In the genomic region with DNA sequence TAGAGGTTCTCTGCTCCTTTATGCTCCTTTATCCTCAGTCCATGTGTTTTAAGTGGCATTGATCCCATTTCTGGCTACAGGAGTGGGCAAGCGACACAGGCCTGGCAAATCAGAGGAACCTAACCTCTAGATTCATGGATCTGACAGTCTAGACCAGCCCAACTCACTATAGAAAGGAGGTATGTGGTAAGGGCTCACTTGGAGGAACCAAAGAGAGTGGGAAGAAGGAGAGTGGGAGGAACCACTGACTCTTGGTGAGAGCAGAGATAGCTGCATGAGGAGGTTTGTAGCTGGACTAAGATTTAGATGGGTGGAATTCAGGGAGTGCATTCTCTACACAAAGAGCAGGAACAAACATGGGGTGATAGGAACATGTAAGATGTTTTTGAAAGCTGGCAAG, we compare ENCODE assay signal across 20 cellular contexts.
"Had no signal": no experiment of that assay in that cellular context is flagged by ENCODE, and none has a peak within 500 bp of the region (broad histone marks: within the 10 kb centered on the region; RNA-seq: fewer than 3 reads in every experiment).

No MANE protein-coding gene starts in this region.

- FAIRE-seq: islet of Langerhans had no signal

- H3K4me1 Mint-ChIP-seq: activated CD4-positive, alpha-beta T cell treated with anti-CD3 and anti-CD28 coated beads for 36 hours; activated naive CD8-positive, alpha-beta T cell treated with anti-CD3 and anti-CD28 coated beads, Interleukin-2, amount 10 ng/mL, durations not matched to agents 7 days and 5 days; stimulated activated naive CD8-positive, alpha-beta T cell treated with anti-CD3 and anti-CD28 coated beads, Interleukin-15, amount 100 ng/mL, for 72 hours had no signal

- H3K4me3 Mint-ChIP-seq: activated CD4-positive, alpha-beta T cell treated with anti-CD3 and anti-CD28 coated beads for 36 hours; activated CD8-positive, alpha-beta T cell treated with anti-CD3 and anti-CD28 coated beads, Interleukin-2, amount 10 ng/mL, durations not matched to agents 7 days and 5 days; activated naive CD8-positive, alpha-beta T cell treated with anti-CD3 and anti-CD28 coated beads, Interleukin-2, amount 10 ng/mL, durations not matched to agents 7 days and 5 days; nephron; stimulated activated naive CD8-positive, alpha-beta T cell treated with anti-CD3 and anti-CD28 coated beads, Interleukin-15, amount 100 ng/mL, for 72 hours; T-helper 2 cell treated with Interferon-gamma antibody and Interleukin-4, amounts not matched to agents 5 μg/mL and 100 μg/mL, for 36 hours had no signal

- H3K27me3 Mint-ChIP-seq: activated CD4-positive, alpha-beta T cell treated with anti-CD3 and anti-CD28 coated beads for 36 hours; stimulated activated naive CD8-positive, alpha-beta T cell treated with anti-CD3 and anti-CD28 coated beads, Interleukin-15, amount 100 ng/mL, for 72 hours had no signal

- ATAC-seq: activated CD4-positive, alpha-beta T cell treated with anti-CD3 and anti-CD28 coated beads for 36 hours; activated CD8-positive, alpha-beta T cell treated with anti-CD3 and anti-CD28 coated beads, Interleukin-2, amount 10 ng/mL, durations not matched to agents 7 days and 5 days; heart right ventricle; left lung; stimulated activated naive CD8-positive, alpha-beta T cell treated with anti-CD3 and anti-CD28 coated beads, Interleukin-15, amount 100 ng/mL, for 72 hours had no signal

- H3K9me3 Mint-ChIP-seq: activated naive CD8-positive, alpha-beta T cell treated with anti-CD3 and anti-CD28 coated beads, Interleukin-2, amount 10 ng/mL, durations not matched to agents 7 days and 5 days; nephron; stimulated activated naive CD8-positive, alpha-beta T cell treated with anti-CD3 and anti-CD28 coated beads, Interleukin-15, amount 100 ng/mL, for 72 hours; T-helper 2 cell treated with Interferon-gamma antibody and Interleukin-4, amounts not matched to agents 5 μg/mL and 100 μg/mL, for 36 hours had no signal

- H3K27me3 ChIP-seq: gastrocnemius medialis, heart right ventricle, left lung, ovary, testis, uterus had no signal

- H3K36me3 Mint-ChIP-seq: activated naive CD8-positive, alpha-beta T cell treated with anti-CD3 and anti-CD28 coated beads, Interleukin-2, amount 10 ng/mL, durations not matched to agents 7 days and 5 days had no signal

- H3K9me3 ChIP-seq: gastrocnemius medialis, heart right ventricle, left lung, ovary, testis, uterus had no signal

- H3K27ac ChIP-seq: heart right ventricle, left lung, ovary, testis, uterus had no signal

- H3K4me3 ChIP-seq: gastrocnemius medialis, heart right ventricle, left lung, ovary, testis, uterus had no signal

- H3K27ac Mint-ChIP-seq: activated CD4-positive, alpha-beta T cell treated with anti-CD3 and anti-CD28 coated beads for 36 hours; activated CD8-positive, alpha-beta T cell treated with anti-CD3 and anti-CD28 coated beads, Interleukin-2, amount 10 ng/mL, durations not matched to agents 7 days and 5 days; activated naive CD8-positive, alpha-beta T cell treated with anti-CD3 and anti-CD28 coated beads, Interleukin-2, amount 10 ng/mL, durations not matched to agents 7 days and 5 days; nephron; stimulated activated naive CD8-positive, alpha-beta T cell treated with anti-CD3 and anti-CD28 coated beads, Interleukin-15, amount 100 ng/mL, for 72 hours; T-helper 2 cell treated with Interferon-gamma antibody and Interleukin-4, amounts not matched to agents 5 μg/mL and 100 μg/mL, for 36 hours had no signal

- H3K4me1 ChIP-seq: uterus had no signal

- DNase-seq: activated CD4-positive, alpha-beta T cell treated with anti-CD3 and anti-CD28 coated beads for 36 hours; activated CD8-positive, alpha-beta memory T cell treated with anti-CD3 and anti-CD28 coated beads, Interleukin-2, amount 50 U/mL, for 48 hours; activated CD8-positive, alpha-beta T cell treated with anti-CD3 and anti-CD28 coated beads, Interleukin-2, amount 10 ng/mL, durations not matched to agents 7 days and 5 days; activated naive CD8-positive, alpha-beta T cell treated with anti-CD3 and anti-CD28 coated beads, Interleukin-2, amount 10 ng/mL, durations not matched to agents 7 days and 5 days; caudate nucleus; cortex of kidney; effector CD8-positive, alpha-beta T cell; gastrocnemius medialis; heart right ventricle; left lung; mesenchymal stem cell; ovary; stimulated activated CD4-positive, alpha-beta T cell treated with anti-CD3 and anti-CD28 coated beads, Interleukin-15, amount 100 ng/mL, for 24 hours; stimulated activated CD4-positive, alpha-beta T cell treated with anti-CD3 and anti-CD28 coated beads, Interleukin-4, amount 100 ng/mL, for 24 hours; stimulated activated naive CD8-positive, alpha-beta T cell treated with anti-CD3 and anti-CD28 coated beads, Interleukin-15, amount 100 ng/mL, for 72 hours; testis; uterus had no signal

- H3K36me3 ChIP-seq: gastrocnemius medialis, heart right ventricle, left lung, ovary, uterus had no signal
